Comparison of ENCODE assay signal across 9 cellular contexts in genomic region chr17:43530303-43531081, GRCh38. TPM values are rescaled to one million over a fixed set of nuclear protein-coding genes. Genes with fewer than 3 reads are reported as not detected.
DNase-seq lines count a peak whose midpoint lies in the region; ATAC-seq and TF ChIP-seq lines count a peak whose summit lies in the region.
"Had no signal": no experiment of that assay in that cellular context is flagged by ENCODE, and none has a peak within 500 bp of the region (broad histone marks: within the 10 kb centered on the region; RNA-seq: fewer than 3 reads in every experiment).

No MANE protein-coding gene starts in this region.

- H3K4me2 ChIP-seq in OCI-LY7 (ENCODE audit: low read length) = no peak overlapping the region

- H3K27me3 ChIP-seq in prostate gland (replicated peaks; ENCODE audit: insufficient read depth) = no peaks in the 10 kb centered on the region
- H3K27me3 ChIP-seq: neutrophil had no signal

- no peak for TF ChIP-seq CTCF in prostate gland (IDR thresholded peaks at IDR 0.05)
- TF ChIP-seq CTCF in OCI-LY7 (conservative IDR thresholded peaks at IDR 0.05; ENCODE audit: low read length) = no peak

- H3K9me3 ChIP-seq in prostate gland (no peaks in the 10 kb centered on the region), OCI-LY7 (ENCODE audit: low read length) (no peaks in the 10 kb centered on the region)
- H3K9me3 ChIP-seq: neutrophil had no signal

- POLR2A ChIA-PET in OCI-LY7 (lab: Charles Lee) = no interaction called here

- no peaks in the 10 kb centered on the region for H3K36me3 ChIP-seq in prostate gland
- H3K36me3 ChIP-seq in OCI-LY7 (ENCODE audit: insufficient read depth, low read length) = peaks cover 10% of the 10 kb centered on the region; the same call in 1 of the 2 replicates

- H3K4me3 Mint-ChIP-seq in activated naive CD4-positive, alpha-beta T cell treated with anti-CD3 and anti-CD28 coated beads, Interleukin-2, amount 10 ng/mL, durations not matched to agents 7 days and 5 days = no peak overlapping the region
- no peak overlapping the region for H3K4me3 Mint-ChIP-seq in activated naive CD8-positive, alpha-beta T cell treated with anti-CD3 and anti-CD28 coated beads, Interleukin-2, amount 50 U/mL, for 24 hours

- no peak overlapping the region for H2AFZ ChIP-seq in OCI-LY7 (ENCODE audit: low read length)

- peaks cover 6% of the 10 kb centered on the region for H3K4me1 ChIP-seq in prostate gland (replicated peaks)
- H3K4me1 ChIP-seq in OCI-LY7 (ENCODE audit: insufficient read depth, low read length, poor library complexity, severe bottlenecking) = no peaks in the 10 kb centered on the region

- ATAC-seq in activated naive CD8-positive, alpha-beta T cell treated with anti-CD3 and anti-CD28 coated beads, Interleukin-2, amount 50 U/mL, for 24 hours = no peak

- no peaks in the 10 kb centered on the region for H4K20me1 ChIP-seq in OCI-LY7 (ENCODE audit: insufficient read depth, low read length)

- no peaks in the 10 kb centered on the region for H3K9me3 Mint-ChIP-seq in activated naive CD4-positive, alpha-beta T cell treated with anti-CD3 and anti-CD28 coated beads, Interleukin-2, amount 10 ng/mL, durations not matched to agents 7 days and 5 days
- no peaks in the 10 kb centered on the region for H3K9me3 Mint-ChIP-seq in activated naive CD8-positive, alpha-beta T cell treated with anti-CD3 and anti-CD28 coated beads, Interleukin-2, amount 50 U/mL, for 24 hours

- BruUV-seq in OCI-LY7 (replicated peaks; lab: Mats Ljungman, UMichigan) = no TSS peak

- peak; percentile 84 for DNase-seq in HK-2 (ENCODE audit: unreplicated experiment)
- DNase-seq in SHP77 treated with DMSO at 0.1 percent for 48 hours (lab: John Stamatoyannopoulos, UW) = peak; percentile 95
- DNase-seq in glomerular visceral epithelial cell (ENCODE audit: extremely low spot score) = peak; percentile 88
- DNase-seq in prostate gland (ENCODE audit: low spot score) = peak; percentile 66
- DNase-seq in OCI-LY7 (ENCODE audit: low spot score) = no peak
- DNase-seq in activated naive CD4-positive, alpha-beta T cell treated with anti-CD3 and anti-CD28 coated beads, Interleukin-2, amount 10 ng/mL, durations not matched to agents 7 days and 5 days = no peak
- no peak for DNase-seq in activated naive CD8-positive, alpha-beta T cell treated with anti-CD3 and anti-CD28 coated beads, Interleukin-2, amount 50 U/mL, for 24 hours
- DNase-seq in hypothalamus (lab: John Stamatoyannopoulos, UW) = no peak

- H3K36me3 Mint-ChIP-seq in activated naive CD4-positive, alpha-beta T cell treated with anti-CD3 and anti-CD28 coated beads, Interleukin-2, amount 10 ng/mL, durations not matched to agents 7 days and 5 days = peaks cover 3% of the 10 kb centered on the region
- H3K36me3 Mint-ChIP-seq in activated naive CD8-positive, alpha-beta T cell treated with anti-CD3 and anti-CD28 coated beads, Interleukin-2, amount 50 U/mL, for 24 hours (ENCODE audit: low read depth) = no peaks in the 10 kb centered on the region

- no peak for TF ChIP-seq POLR2A in prostate gland (IDR thresholded peaks at IDR 0.05)

- H3K27ac ChIP-seq in prostate gland = peak overlapping the region; percentile 46 to 57
- H3K27ac ChIP-seq in OCI-LY7 (ENCODE audit: low read depth, low read length, poor library complexity, severe bottlenecking) = no peak overlapping the region
- H3K27ac ChIP-seq: neutrophil had no signal

- WGBS in prostate gland = 9% methylated on average over 23 of the region's 23 CpGs

- no peak overlapping the region for H3K4me3 ChIP-seq in prostate gland
- H3K4me3 ChIP-seq in OCI-LY7 (ENCODE audit: low read depth, low read length, poor library complexity, severe bottlenecking) = no peak overlapping the region

- H3K9me2 ChIP-seq in OCI-LY7 (ENCODE audit: insufficient read depth, low read length) = no peaks in the 10 kb centered on the region

- peaks cover 11% of the 10 kb centered on the region for H3K4me1 Mint-ChIP-seq in activated naive CD4-positive, alpha-beta T cell treated with anti-CD3 and anti-CD28 coated beads, Interleukin-2, amount 10 ng/mL, durations not matched to agents 7 days and 5 days
- H3K4me1 Mint-ChIP-seq in activated naive CD8-positive, alpha-beta T cell treated with anti-CD3 and anti-CD28 coated beads, Interleukin-2, amount 50 U/mL, for 24 hours = no peaks in the 10 kb centered on the region

- CTCF ChIA-PET in OCI-LY7 (lab: Charles Lee; ENCODE audit: unreplicated experiment) = no interaction called here
- CTCF ChIA-PET in activated naive CD4-positive, alpha-beta T cell treated with anti-CD3 and anti-CD28 coated beads, Interleukin-2, amount 10 ng/mL, durations not matched to agents 7 days and 5 days (lab: Charles Lee) = interaction anchor here (1.8 kb wide), 1 partner anchor 10 kb away, joined by 4 read pairs; no protein-coding TSS in a partner anchor

- H3K27me3 Mint-ChIP-seq in activated naive CD4-positive, alpha-beta T cell treated with anti-CD3 and anti-CD28 coated beads, Interleukin-2, amount 10 ng/mL, durations not matched to agents 7 days and 5 days = no peaks in the 10 kb centered on the region
- H3K27me3 Mint-ChIP-seq in activated naive CD8-positive, alpha-beta T cell treated with anti-CD3 and anti-CD28 coated beads, Interleukin-2, amount 50 U/mL, for 24 hours = no peaks in the 10 kb centered on the region

- no peaks in the 10 kb centered on the region for H3K79me2 ChIP-seq in OCI-LY7 (ENCODE audit: insufficient read depth, low read depth, low read length)

- intact Hi-C loops in prostate gland (cut with DNase I) = no loop called here
- intact Hi-C loops in OCI-LY7 (cut with micrococcal nuclease; ENCODE audit: unreplicated experiment) = no loop called here

- no peak overlapping the region for H3K27ac Mint-ChIP-seq in activated naive CD4-positive, alpha-beta T cell treated with anti-CD3 and anti-CD28 coated beads, Interleukin-2, amount 10 ng/mL, durations not matched to agents 7 days and 5 days
- H3K27ac Mint-ChIP-seq in activated naive CD8-positive, alpha-beta T cell treated with anti-CD3 and anti-CD28 coated beads, Interleukin-2, amount 50 U/mL, for 24 hours = no peak overlapping the region

RNA-seq across cellular contexts. Expression of gene ETV4, which starts 15.6 kb away (rescaled TPM):
- total RNA-seq in prostate gland (1 to 10 TPM; 2.9 to 4.0 TPM), OCI-LY7 (2022) (not detected in 2 replicates)
- total RNA-seq in OCI-LY7 (2014; rRNA removed; shearing (Covaris generic)) = not detected in 2 replicates

RNA-seq across cellular contexts. Expression of gene DHX8, which starts 46.7 kb away (rescaled TPM):
- total RNA-seq in prostate gland (10 to 100 TPM; 35.7 to 52.9 TPM), OCI-LY7 (2022) (48.3 and 65.4 TPM in 2 replicates)
- 32.4 and 37.0 TPM in 2 replicates for total RNA-seq in OCI-LY7 (2014; rRNA removed; shearing (Covaris generic))

Comparison
In these comparisons a context has a peak if more than half of its experiments do, and no peak if none do; other contexts are left out.
1. DNase-seq: peak in HK-2 (single experiment), SHP77 treated with DMSO at 0.1 percent for 48 hours (single experiment), glomerular visceral epithelial cell (single experiment) and prostate gland (single experiment); none in OCI-LY7 (single experiment), activated naive CD4-positive, alpha-beta T cell treated with anti-CD3 and anti-CD28 coated beads, Interleukin-2, amount 10 ng/mL, durations not matched to agents 7 days and 5 days (single experiment), activated naive CD8-positive, alpha-beta T cell treated with anti-CD3 and anti-CD28 coated beads, Interleukin-2, amount 50 U/mL, for 24 hours (single experiment) and hypothalamus (0 of 51).